Comparison of ENCODE assay signal across 11 cellular contexts in genomic region chr7:1060315-1061080, GRCh38. TPM values are rescaled to one million over a fixed set of nuclear protein-coding genes. Genes with fewer than 3 reads are reported as not detected.
DNase-seq lines count a peak whose midpoint lies in the region; ATAC-seq and TF ChIP-seq lines count a peak whose summit lies in the region.
"Had no signal": no experiment of that assay in that cellular context is flagged by ENCODE, and none has a peak within 500 bp of the region (broad histone marks: within the 10 kb centered on the region; RNA-seq: fewer than 3 reads in every experiment).

No MANE protein-coding gene starts in this region.

- no peaks in the 10 kb centered on the region; the same call in 1 of the 2 replicates for H3K27me3 ChIP-seq in IMR-90 (ENCODE audit: control insufficient read depth, insufficient read depth, low read length)

- no peak overlapping the region for H3K27ac ChIP-seq in IMR-90 (ENCODE audit: insufficient read depth, low read length)

- 76% methylated on average over 13 of the region's 35 CpGs; no CpG with 5 or more reads in 1 of the 2 experiments for WGBS in IMR-90 (ENCODE audit: extremely low coverage in 2 of 2, insufficient read length in 1 of 2), 2 experiments

- in situ Hi-C loops in IMR-90 (cut with MboI; ENCODE audit: low sequenced_read_pairs) = loop anchor here (5.0 kb wide), 1 partner anchor 68 kb away; no protein-coding TSS in a partner anchor

- no peaks in the 10 kb centered on the region for H3K27me3 Mint-ChIP-seq in type B pancreatic cell

- intact Hi-C loops in IMR-90 (cut with micrococcal nuclease) = no loop called here

- no peak overlapping the region for H2BK15ac ChIP-seq in IMR-90 (ENCODE audit: low read depth, low read length)

- H3K9me1 ChIP-seq in IMR-90 (ENCODE audit: insufficient read depth, low read length) = peaks cover 4% of the 10 kb centered on the region; the same call in 1 of the 2 replicates

- H3K4me2 ChIP-seq in IMR-90 (ENCODE audit: low read depth, low read length) = no peak overlapping the region

- H3K4me1 ChIP-seq in IMR-90 (ENCODE audit: control insufficient read depth, insufficient read depth, low read length) = peaks cover 9% of the 10 kb centered on the region; the same call in 1 of the 2 replicates

- H2AK5ac ChIP-seq in IMR-90 (ENCODE audit: low read depth, low read length) = no peak overlapping the region

- no peak for ATAC-seq in IMR-90 (ENCODE audit: low read depth)
- peak; percentile 72 for ATAC-seq in left lobe of liver

- H3K4ac ChIP-seq in IMR-90 (ENCODE audit: low read depth, low read length) = no peak overlapping the region; the same call in 1 of the 2 replicates

- peaks cover 16% of the 10 kb centered on the region for H3K4me1 Mint-ChIP-seq in type B pancreatic cell (ENCODE audit: unreplicated experiment)

- H2BK5ac ChIP-seq in IMR-90 (ENCODE audit: low read depth, low read length, poor library complexity, severe bottlenecking) = no peak overlapping the region

- H4K5ac ChIP-seq in IMR-90 (ENCODE audit: low read depth, low read length) = no peak overlapping the region

- peak overlapping the region; percentile 43 for H2AFZ ChIP-seq in IMR-90 (replicated peaks; ENCODE audit: low read length, poor library complexity)

- H3K56ac ChIP-seq in IMR-90 (ENCODE audit: extremely low read depth, insufficient read depth, low read length) = no peak overlapping the region

- H2BK120ac ChIP-seq in IMR-90 (ENCODE audit: low read depth, low read length) = no peak overlapping the region

- no peak overlapping the region for H3K18ac ChIP-seq in IMR-90 (ENCODE audit: low read depth, low read length)

- H3K4me3 ChIP-seq in IMR-90 (ENCODE audit: insufficient read depth, low read depth, low read length) = no peak overlapping the region

- dilution Hi-C loops in IMR-90 (cut with HindIII; ENCODE audit: low sequenced_read_pairs, unreplicated experiment) = no loop called here

- no peak overlapping the region for H3K14ac ChIP-seq in IMR-90 (replicated peaks; ENCODE audit: low read depth, low read length)

- no peak overlapping the region for H2BK20ac ChIP-seq in IMR-90 (ENCODE audit: low read depth, low read length)

- DNase-seq in IMR-90 (no peak), ecto neural progenitor cell (ENCODE audit: low spot score) (peak; percentile 67), left lobe of liver (ENCODE audit: low spot score) (peak; percentile 82), type B pancreatic cell (ENCODE audit: extremely low spot score, unreplicated experiment) (no peak), HT-29 (ENCODE audit: low spot score) (no peak), glomerular visceral epithelial cell (ENCODE audit: extremely low spot score) (no peak)
- no peak for DNase-seq in activated CD4-positive, alpha-beta T cell treated with anti-CD3 and anti-CD28 coated beads for 4 hours
- DNase-seq: natural killer cell; NCI-H510A; stimulated activated CD4-positive, alpha-beta T cell treated with anti-CD3 and anti-CD28 coated beads, Interleukin-4, amount 100 ng/mL, for 4 hours; T1000 had no signal

- H3K4me3 Mint-ChIP-seq in type B pancreatic cell = no peak overlapping the region
- H3K4me3 Mint-ChIP-seq: natural killer cell had no signal

- peaks cover 4% of the 10 kb centered on the region for H3K36me3 Mint-ChIP-seq in type B pancreatic cell
- H3K36me3 Mint-ChIP-seq: natural killer cell had no signal

- no peak for TF ChIP-seq POLR2A in IMR-90 (IDR thresholded peaks at IDR 0.05; ENCODE audit: low read depth, low read length)

- no peak for TF ChIP-seq CTCF in IMR-90 (conservative IDR thresholded peaks at IDR 0.05; ENCODE audit: low read depth, low read length)
- TF ChIP-seq CTCF in type B pancreatic cell (conservative IDR thresholded peaks at IDR 0.05) = no peak

- H3K9me3 ChIP-seq in IMR-90 (ENCODE audit: control insufficient read depth, insufficient read depth, low read length) = no peaks in the 10 kb centered on the region

- H3K79me1 ChIP-seq in IMR-90 (ENCODE audit: low read depth in 1 of 2, low read length in 2 of 2) = peaks cover 0 to 17% of the 10 kb centered on the region in 2 experiments; a peak in 1 of 4 replicates

- no peak overlapping the region for H4K8ac ChIP-seq in IMR-90 (ENCODE audit: low read depth in 2 of 2, low read length in 2 of 2)

- H4K20me1 ChIP-seq in IMR-90 (ENCODE audit: insufficient read depth, low read length) = peaks cover 61% of the 10 kb centered on the region

- H3K9me3 Mint-ChIP-seq in type B pancreatic cell = no peaks in the 10 kb centered on the region
- H3K9me3 Mint-ChIP-seq: natural killer cell had no signal

- no TSS peak for BruUV-seq in IMR-90 (replicated peaks; lab: Mats Ljungman, UMichigan)

- no peak overlapping the region for H3K9ac ChIP-seq in IMR-90 (ENCODE audit: low read depth, low read length)

- no peak for TF ChIP-seq RAD21 in IMR-90 (IDR thresholded peaks at IDR 0.05; ENCODE audit: low read length)

- H2AK9ac ChIP-seq in IMR-90 (replicated peaks; ENCODE audit: low read depth, low read length, poor library complexity) = no peak overlapping the region

- no peak overlapping the region for H3K23ac ChIP-seq in IMR-90 (ENCODE audit: low read depth, low read length)

- CTCF ChIA-PET in IMR-90 (lab: Yijun Ruan, JAX) = interaction anchor here (2.6 kb wide), 1 partner anchor 67 kb away, joined by 25 read pairs; no protein-coding TSS in a partner anchor

- POLR2A ChIA-PET in IMR-90 (lab: Charles Lee; ENCODE audit: unreplicated experiment) = no interaction called here

- no peak overlapping the region for H4K91ac ChIP-seq in IMR-90 (ENCODE audit: insufficient read depth, low read depth, low read length)

- peaks cover 3% of the 10 kb centered on the region; the same call in 1 of the 2 replicates for H3K36me3 ChIP-seq in IMR-90 (ENCODE audit: control insufficient read depth, insufficient read depth, low read length)

- H3K27ac Mint-ChIP-seq in type B pancreatic cell = peak overlapping the region; percentile 51
- H3K27ac Mint-ChIP-seq: natural killer cell had no signal

TF ChIP-seq in IMR-90, 13 proteins besides CTCF, POLR2A, EP300 and RAD21:
- no peak for TF ChIP-seq FOS (IDR thresholded peaks at IDR 0.05; ENCODE audit: low read depth, low read length)
- TF ChIP-seq CEBPB (IDR thresholded peaks at IDR 0.05; ENCODE audit: low read depth, low read length) = no peak
- TF ChIP-seq BHLHE40 (IDR thresholded peaks at IDR 0.05; ENCODE audit: low read depth, low read length) = no peak
- no peak for TF ChIP-seq MXI1 (IDR thresholded peaks at IDR 0.05; ENCODE audit: borderline replicate concordance, low read depth, low read length)
- no peak for TF ChIP-seq ELK1 (IDR thresholded peaks at IDR 0.05; ENCODE audit: borderline replicate concordance, low read depth, low read length)
- TF ChIP-seq RFX5 (IDR thresholded peaks at IDR 0.05; ENCODE audit: low read depth, low read length) = no peak
- no peak for TF ChIP-seq MAZ (IDR thresholded peaks at IDR 0.05; ENCODE audit: borderline replicate concordance, low read depth, low read length)
- no peak for TF ChIP-seq MAFK (IDR thresholded peaks at IDR 0.05; ENCODE audit: low read depth, low read length)
- TF ChIP-seq NFE2L2 (IDR thresholded peaks at IDR 0.05; ENCODE audit: low read depth, low read length) = no peak
- no peak for TF ChIP-seq SMC3 (IDR thresholded peaks at IDR 0.05; ENCODE audit: low read depth, low read length)
- no peak for TF ChIP-seq USF2 (IDR thresholded peaks at IDR 0.05; ENCODE audit: low read depth, low read length)
- TF ChIP-seq RCOR1 (IDR thresholded peaks at IDR 0.05; ENCODE audit: insufficient replicate concordance, low read length) = no peak

RNA-seq across cellular contexts. Expression of gene GPR146, which starts 16.2 kb away (rescaled TPM):
- total RNA-seq in IMR-90 (2012; rRNA removed) (0.83 and 2.2 TPM in 2 replicates), left lobe of liver (28.1 TPM), type B pancreatic cell (ENCODE audit: low replicate concordance) (1.2 TPM in 2 replicates)
- polyA plus RNA-seq in IMR-90 (2012; rRNA removed) = 2.5 and 3.4 TPM in 2 replicates
- polyA plus RNA-seq in IMR-90 (2012; cell fraction: cytosol; rRNA removed) = 1.9 and 8.1 TPM in 2 replicates
- polyA plus RNA-seq in IMR-90 (2012; cell fraction: nucleus; rRNA removed; ENCODE audit: low replicate concordance) = 4.5 and 7.4 TPM in 2 replicates
- total RNA-seq in HT-29 (2014; rRNA removed; shearing (Covaris generic)) = 4.1 and 4.3 TPM in 2 replicates

RNA-seq across cellular contexts. Expression of gene GPER1, which starts 27.4 kb away (rescaled TPM):
- 2.0 and 2.2 TPM in 2 replicates for total RNA-seq in IMR-90 (2012; rRNA removed)
- polyA plus RNA-seq in IMR-90 (2012; rRNA removed) = 5.8 and 6.3 TPM in 2 replicates
- polyA plus RNA-seq in IMR-90 (2012; cell fraction: cytosol; rRNA removed) = 3.5 and 8.8 TPM in 2 replicates
- 10.8 and 20.8 TPM in 2 replicates for polyA plus RNA-seq in IMR-90 (2012; cell fraction: nucleus; rRNA removed; ENCODE audit: low replicate concordance)
- 29.8 TPM for total RNA-seq in left lobe of liver
- 2.5 and 5.0 TPM in 2 replicates for total RNA-seq in type B pancreatic cell (ENCODE audit: low replicate concordance)
- total RNA-seq in HT-29 (2014; rRNA removed; shearing (Covaris generic)) = 2.0 and 2.5 TPM in 2 replicates

Comparison
In these comparisons a context has a peak if more than half of its experiments do, and no peak if none do; other contexts are left out.
1. DNase-seq: peak in ecto neural progenitor cell (single experiment) and left lobe of liver (single experiment); none in IMR-90 (single experiment), type B pancreatic cell (single experiment), HT-29 (single experiment), activated CD4-positive, alpha-beta T cell treated with anti-CD3 and anti-CD28 coated beads for 4 hours (0 of 2) and glomerular visceral epithelial cell (single experiment).